11 cellular contexts compared by ENCODE assay signal in the genomic region with DNA sequence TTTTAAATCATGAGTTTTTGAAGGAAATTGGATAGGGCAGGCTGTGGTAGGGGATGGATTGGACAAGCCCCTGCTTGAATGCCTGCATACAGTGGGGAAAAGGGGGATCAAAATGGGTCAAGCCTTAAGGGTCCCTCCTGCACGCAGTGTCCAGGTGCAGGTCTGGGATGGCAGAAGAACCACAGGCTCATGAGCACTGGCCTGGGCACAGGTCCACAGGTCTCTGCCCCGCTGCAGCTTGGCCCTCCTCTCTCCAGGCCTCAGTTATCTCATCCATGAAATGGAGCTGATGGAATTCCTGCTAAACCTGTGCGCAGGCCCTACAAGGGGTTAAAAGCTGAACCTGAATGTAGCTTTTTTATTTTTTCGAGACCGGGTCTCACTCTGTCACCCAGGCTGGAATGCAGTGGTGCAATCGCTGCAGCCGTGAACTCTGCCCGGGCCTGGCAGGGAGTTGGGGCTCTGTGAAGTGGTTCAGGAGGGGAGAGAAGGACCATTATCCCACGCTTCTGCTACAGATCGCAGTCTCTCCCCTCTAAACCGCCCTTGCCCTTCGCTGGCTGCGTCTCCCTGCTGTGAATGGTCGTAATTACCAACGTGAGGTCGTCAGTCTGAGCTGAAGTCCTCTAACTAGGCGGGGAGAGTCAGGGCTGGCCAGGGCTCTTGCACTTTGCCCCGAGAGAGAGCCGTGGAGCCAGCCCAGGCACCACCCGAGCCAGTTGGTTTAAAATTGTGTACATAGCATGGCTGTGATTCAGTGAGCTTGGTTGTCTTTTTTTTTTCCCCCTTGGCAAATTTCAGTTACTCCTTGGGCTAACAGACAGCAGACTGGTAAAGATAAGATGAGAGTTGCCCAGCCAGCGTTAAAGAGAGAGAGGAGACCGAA.
DNase-seq lines count a peak whose midpoint lies in the region; ATAC-seq and TF ChIP-seq lines count a peak whose summit lies in the region.
"Had no signal": no experiment of that assay in that cellular context is flagged by ENCODE, and none has a peak within 500 bp of the region (broad histone marks: within the 10 kb centered on the region; RNA-seq: fewer than 3 reads in every experiment).

No MANE protein-coding gene starts in this region.

- intact Hi-C loops in adrenal gland (cut with DNase I): loop anchor here in 1 of 2 donors (10.0 kb wide), 1 partner anchor 65 kb away; no protein-coding TSS in a partner anchor
- intact Hi-C loops in heart left ventricle (cut with DNase I): loop anchor here in 1 of 10 donors (10.0 kb wide), 1 partner anchor 65 kb away; no protein-coding TSS in a partner anchor
- intact Hi-C loops in ovary (cut with DNase I): loop anchor here in 1 of 4 donors (10.0 kb wide), 1 partner anchor 735 kb away; a partner anchor contains a TSS

- H3K4me3 Mint-ChIP-seq in T-cell: no peak overlapping the region
- H3K4me3 Mint-ChIP-seq: activated naive CD8-positive, alpha-beta T cell treated with anti-CD3 and anti-CD28 coated beads, Interleukin-2, amount 50 U/mL, for 24 hours had no signal

- ATAC-seq in heart left ventricle (peak in 3 of 4 donors; percentile 40 to 43 (median 40)), T-cell (replicated peaks in 1 of 4) (no peak), HG02798 (IDR thresholded peaks at IDR 0.05; ENCODE audit: poor library complexity, unreplicated experiment) (no peak)
- ATAC-seq: activated CD4-positive, CD25-positive, alpha-beta regulatory T cell treated with anti-CD3 and anti-CD28 coated beads, Interleukin-2, amount 50 U/mL, for 24 hours; activated naive CD8-positive, alpha-beta T cell treated with anti-CD3 and anti-CD28 coated beads, Interleukin-2, amount 50 U/mL, for 24 hours had no signal

- TF ChIP-seq POLR2A in adrenal gland (IDR thresholded peaks at IDR 0.05) (peak in 1 of 2 donors; percentile 43), heart left ventricle (IDR thresholded peaks at IDR 0.05) (no peak), ovary (IDR thresholded peaks at IDR 0.05) (no peak)

- no peaks in the 10 kb centered on the region for H3K27me3 ChIP-seq in adrenal gland
- H3K27me3 ChIP-seq in heart left ventricle: no peaks in the 10 kb centered on the region
- H3K27me3 ChIP-seq in ovary: no peaks in the 10 kb centered on the region

- 32 to 46% (median 44%) methylated on average over 16 to 22 of the region's 22 CpGs for WGBS in adrenal gland, 4 donors
- WGBS in heart left ventricle, 4 donors: 51 to 65% (median 58%) methylated on average over 19 to 22 of the region's 22 CpGs
- WGBS in ovary, 3 donors: 16 to 39% (median 27%) methylated on average over 22 of the region's 22 CpGs

- H3K4me3 ChIP-seq in AG10803 (ENCODE audit: low read length): no peak overlapping the region
- no peak overlapping the region for H3K4me3 ChIP-seq in adrenal gland
- H3K4me3 ChIP-seq in heart left ventricle: no peak overlapping the region
- H3K4me3 ChIP-seq in ovary: no peak overlapping the region

- no peaks in the 10 kb centered on the region for H3K36me3 Mint-ChIP-seq in T-cell

- TF ChIP-seq EP300 in ovary (IDR thresholded peaks at IDR 0.05): no peak

- no peak overlapping the region for H3K27ac Mint-ChIP-seq in T-cell
- H3K27ac Mint-ChIP-seq: activated naive CD8-positive, alpha-beta T cell treated with anti-CD3 and anti-CD28 coated beads, Interleukin-2, amount 50 U/mL, for 24 hours had no signal

- POLR2A ChIA-PET in T-cell (lab: Charles Lee): no interaction called here

- DNase-seq in AG10803 (ENCODE audit: low read depth) (peak; percentile 42), adrenal gland (peak in 6 of 7 donors; percentile 63 to 87 (median 84)), heart left ventricle (no peak), ovary (peak in 4 of 5 donors; percentile 38 to 69 (median 49)), T-cell (no peak), NCI-H82 treated with DMSO at 0.1 percent for 48 hours (lab: John Stamatoyannopoulos, UW; ENCODE audit: unreplicated experiment) (no peak), COLO668 (lab: John Stamatoyannopoulos, UW; ENCODE audit: unreplicated experiment) (no peak)
- DNase-seq: activated naive CD8-positive, alpha-beta T cell treated with anti-CD3 and anti-CD28 coated beads, Interleukin-2, amount 50 U/mL, for 24 hours; NCI-H774 had no signal

- H3K4me1 ChIP-seq in adrenal gland (replicated peaks in 1 of 2): peaks cover 10 to 14% of the 10 kb centered on the region in 2 donors
- peaks cover 0 to 17% (median 0%) of the 10 kb centered on the region in 12 donors for H3K4me1 ChIP-seq in heart left ventricle
- H3K4me1 ChIP-seq in ovary (ENCODE audit: insufficient read depth): peaks cover 7% of the 10 kb centered on the region

- H3K27ac ChIP-seq in adrenal gland: peak overlapping the region; percentile 67 to 84 (median 76)
- H3K27ac ChIP-seq in heart left ventricle: peak overlapping the region in 1 of 12 donors; percentile 28
- H3K27ac ChIP-seq in ovary: peak overlapping the region in 1 of 2 donors; percentile 62

- H3K36me3 ChIP-seq in adrenal gland (replicated peaks in 1 of 2) (no peaks in the 10 kb centered on the region), heart left ventricle (no peaks in the 10 kb centered on the region), ovary (no peaks in the 10 kb centered on the region)

- TF ChIP-seq CTCF in AG10803 (conservative IDR thresholded peaks at IDR 0.05; ENCODE audit: low read length) (no peak), adrenal gland (IDR thresholded peaks at IDR 0.05) (no peak), heart left ventricle (IDR thresholded peaks at IDR 0.05) (no peak), ovary (IDR thresholded peaks at IDR 0.05) (no peak)

- H3K9me3 Mint-ChIP-seq in T-cell: no peaks in the 10 kb centered on the region
- H3K9me3 Mint-ChIP-seq: activated naive CD8-positive, alpha-beta T cell treated with anti-CD3 and anti-CD28 coated beads, Interleukin-2, amount 50 U/mL, for 24 hours had no signal

- no peaks in the 10 kb centered on the region for H3K4me1 Mint-ChIP-seq in T-cell
- H3K4me1 Mint-ChIP-seq: activated naive CD8-positive, alpha-beta T cell treated with anti-CD3 and anti-CD28 coated beads, Interleukin-2, amount 50 U/mL, for 24 hours had no signal

- H3K27me3 Mint-ChIP-seq in T-cell: peaks cover 0 to 4% of the 10 kb centered on the region in 2 donors
- H3K27me3 Mint-ChIP-seq: activated naive CD8-positive, alpha-beta T cell treated with anti-CD3 and anti-CD28 coated beads, Interleukin-2, amount 50 U/mL, for 24 hours had no signal

- CTCF ChIA-PET in T-cell (lab: Charles Lee): no interaction called here

- no peaks in the 10 kb centered on the region for H3K9me3 ChIP-seq in adrenal gland (replicated peaks in 1 of 3)
- H3K9me3 ChIP-seq in heart left ventricle: no peaks in the 10 kb centered on the region
- H3K9me3 ChIP-seq in ovary: no peaks in the 10 kb centered on the region

Comparison
In these comparisons a context has a peak if more than half of its experiments do, and no peak if none do; other contexts are left out.
1. DNase-seq: peak in AG10803 (single experiment), adrenal gland (6 of 7) and ovary (4 of 5); none in heart left ventricle (0 of 5), T-cell (0 of 34), NCI-H82 treated with DMSO at 0.1 percent for 48 hours (single experiment) and COLO668 (single experiment).
2. ATAC-seq: peak in heart left ventricle (3 of 4); none in T-cell (0 of 4) and HG02798 (single experiment).